Comparison of ENCODE assay signal across 8 cellular contexts in the genomic region with DNA sequence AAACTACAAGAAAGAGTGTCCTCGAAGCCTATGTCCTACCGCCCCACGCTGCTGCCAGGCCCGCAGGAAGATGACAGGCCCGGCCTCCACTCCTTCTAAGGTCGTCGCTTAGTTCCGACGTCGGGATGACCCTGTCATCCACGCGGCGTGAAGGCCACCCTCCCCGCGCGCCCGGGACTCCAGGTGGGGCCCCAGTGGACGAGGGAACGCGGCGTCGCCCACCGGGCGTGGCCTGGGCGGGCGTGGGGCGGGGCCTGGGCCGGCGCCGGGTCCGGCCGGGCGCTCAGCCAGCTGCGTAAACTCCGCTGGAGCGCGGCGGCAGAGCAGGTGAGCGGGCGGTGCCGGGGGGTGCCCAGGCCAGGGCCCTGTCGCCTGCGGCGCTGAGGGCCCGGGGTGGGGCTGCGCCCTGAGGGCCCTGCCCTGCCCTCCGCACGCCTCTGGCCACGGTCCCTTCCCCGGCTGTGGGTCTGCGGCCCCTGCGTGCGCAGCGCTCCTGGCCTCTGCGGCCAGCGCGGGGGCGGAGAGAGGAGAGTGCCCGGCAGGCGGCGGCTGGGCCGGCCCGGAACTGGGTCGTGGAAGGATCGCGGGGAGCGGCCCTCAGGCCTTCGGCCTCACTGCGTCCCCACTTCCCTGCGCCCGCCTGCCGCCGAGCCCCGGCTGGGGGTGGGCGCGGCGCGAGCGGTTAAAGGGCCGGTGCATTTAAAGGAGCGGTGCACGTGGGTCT. TPM values are rescaled to one million over a fixed set of nuclear protein-coding genes. Genes with fewer than 3 reads are reported as not detected.
DNase-seq lines count a peak whose midpoint lies in the region; ATAC-seq and TF ChIP-seq lines count a peak whose summit lies in the region.

A gene (plus strand): TSS at position 294 of the 724 bp plus-strand sequence. CDS start 11,292 bp downstream, outside the sequence.

- TF ChIP-seq CTCF in adrenal gland (IDR thresholded peaks at IDR 0.05), result peak in 4 of 6 experiments; percentile 20 to 44 (median 24)

- intact Hi-C loops in adrenal gland (cut with DNase I), result no loop called here
- intact Hi-C loops in left cardiac atrium (cut with DNase I), result no loop called here
- intact Hi-C loops in posterior vena cava (cut with DNase I), result no loop called here
- intact Hi-C loops in aorta (cut with DNase I), result no loop called here

- in situ Hi-C loops in KBM-7 (cut with MboI; ENCODE audit: low pct_unique_long_range_greater_than_20kb, low sequenced_read_pairs), result no loop called here

- peak within 1 kb of the TSS; percentile 41 to 92 (median 64) for H3K4me3 ChIP-seq in adrenal gland
- H3K4me3 ChIP-seq in aorta (ENCODE audit: low read length in 2 of 2), result peak within 1 kb of the TSS; percentile 39 to 86

- peak; percentile 66 to 69 for TF ChIP-seq POLR2A in adrenal gland (IDR thresholded peaks at IDR 0.05)

- ATAC-seq in GM21723 (IDR thresholded peaks at IDR 0.05; ENCODE audit: unreplicated experiment), result peak; percentile 97
- ATAC-seq in left cardiac atrium, result peak; percentile 93 to 94
- peak; percentile 89 for ATAC-seq in aorta (ENCODE audit: low FRiP score)

- peaks cover 12 to 24% of the 10 kb centered on the region in 2 donors for H3K4me1 ChIP-seq in adrenal gland (replicated peaks in 1 of 2)
- H3K4me1 ChIP-seq in aorta (ENCODE audit: control insufficient read depth in 1 of 2, insufficient read depth in 2 of 2, low read length in 2 of 2), result no peaks in the 10 kb centered on the region

- peak within 1 kb of the TSS in 4 of 5 donors; percentile 39 to 89 (median 68) for H3K27ac ChIP-seq in adrenal gland
- H3K27ac ChIP-seq in aorta (ENCODE audit: low read depth in 1 of 2, low read length in 2 of 2), result peak within 1 kb of the TSS; percentile 4 to 15

- H3K9me3 ChIP-seq in adrenal gland (replicated peaks in 1 of 3) (no peaks in the 10 kb centered on the region), aorta (ENCODE audit: control insufficient read depth, low read length) (no peaks in the 10 kb centered on the region)

- H3K36me3 ChIP-seq in adrenal gland (replicated peaks in 1 of 2) (no peaks in the 10 kb centered on the region), aorta (ENCODE audit: control insufficient read depth in 1 of 2, insufficient read depth in 2 of 2, low read length in 1 of 2) (no peaks in the 10 kb centered on the region)

- DNase-seq in ELR (ENCODE audit: low read depth) (peak; percentile 77), KBM-7 (peak; percentile 53), SKM-1 (lab: John Stamatoyannopoulos, UW; ENCODE audit: unreplicated experiment) (peak; percentile 61), adrenal gland (peak; percentile 76 to 90 (median 86)), left cardiac atrium (peak; percentile 79), posterior vena cava (ENCODE audit: low spot score) (peak; percentile 89), aorta (peak; percentile 74 to 92)

- no peaks in the 10 kb centered on the region for H3K27me3 ChIP-seq in adrenal gland
- no peaks in the 10 kb centered on the region for H3K27me3 ChIP-seq in aorta (ENCODE audit: control insufficient read depth in 1 of 2, insufficient read depth in 2 of 2, low read length in 1 of 2)

- 0% methylated on average over 22 to 82 of the region's 82 CpGs for WGBS in adrenal gland, 4 donors
- 0 to 1% methylated on average over 75 to 82 of the region's 82 CpGs for WGBS in aorta, 2 donors

RNA-seq across cellular contexts. Expression of the gene that starts here (rescaled TPM):
- total RNA-seq in adrenal gland, result 10 to 100 TPM; 32.7 to 63.5 (median 45.7) TPM
- 10 to 100 TPM; 27.2 to 37.0 (median 28.7) TPM for polyA plus RNA-seq in adrenal gland
- 10 to 100 TPM; 17.8 to 23.6 TPM for total RNA-seq in left cardiac atrium
- total RNA-seq in posterior vena cava, result 10 to 100 TPM; 22.0 to 24.3 TPM
- 10 to 100 TPM; 14.4 to 15.7 TPM for total RNA-seq in aorta
- 10 to 100 TPM; 11.2 to 12.3 TPM for polyA plus RNA-seq in aorta

Comparison
In these comparisons a context has a peak if more than half of its experiments do, and no peak if none do; other contexts are left out.
1. Peak in every context shown above with its lines: DNase-seq, ATAC-seq, H3K4me3 ChIP-seq and H3K27ac ChIP-seq.